ENCODE assay signal across 20 cellular contexts in the genomic region with DNA sequence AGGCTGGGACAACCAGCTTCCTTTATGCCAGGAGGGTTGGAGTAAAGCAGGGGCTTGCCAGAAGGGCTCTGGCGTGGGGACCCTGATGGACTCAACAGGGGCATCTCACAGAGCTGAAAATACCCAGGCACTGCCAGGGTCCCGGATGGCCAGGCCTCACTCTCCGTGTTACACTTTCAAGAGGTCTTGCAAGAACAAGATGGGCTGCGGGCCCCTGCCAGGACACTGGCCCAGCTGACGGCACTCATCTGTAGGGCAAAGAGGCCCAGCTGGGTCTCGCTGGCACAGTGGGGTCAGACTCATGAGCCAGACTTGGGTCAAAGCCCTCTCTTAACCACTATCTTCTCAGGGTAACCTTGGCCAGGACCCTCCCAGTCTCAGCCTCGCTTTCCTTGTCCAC.
DNase-seq lines count a peak whose midpoint lies in the region; ATAC-seq and TF ChIP-seq lines count a peak whose summit lies in the region.
"Had no signal": no experiment of that assay in that cellular context is flagged by ENCODE, and none has a peak within 500 bp of the region (broad histone marks: within the 10 kb centered on the region; RNA-seq: fewer than 3 reads in every experiment).

No MANE protein-coding gene starts in this region.

- CTCF ChIA-PET in naive thymus-derived CD4-positive, alpha-beta T cell (lab: Charles Lee): interaction anchor here (1.0 to 2.0 kb wide), 4 partner anchors 13 to 88 kb away, joined by 3 to 10 read pairs (median 5); no protein-coding TSS in a partner anchor

- no peaks in the 10 kb centered on the region for H3K36me3 ChIP-seq in RWPE2 (ENCODE audit: low read depth)
- no peaks in the 10 kb centered on the region for H3K36me3 ChIP-seq in esophagus (ENCODE audit: control insufficient read depth in 2 of 2, insufficient read depth in 2 of 2, low read length in 1 of 2)
- peaks cover 0 to 8% (median 0%) of the 10 kb centered on the region in 3 experiments for H3K36me3 ChIP-seq in naive thymus-derived CD4-positive, alpha-beta T cell (ENCODE audit: control insufficient read depth in 2 of 3, insufficient read depth in 3 of 3, low read length in 3 of 3)
- no peaks in the 10 kb centered on the region for H3K36me3 ChIP-seq in thyroid gland
- H3K36me3 ChIP-seq: BE2C, brain microvascular endothelial cell, HAP-1, thoracic aorta had no signal

- no peaks in the 10 kb centered on the region for H3K27me3 Mint-ChIP-seq in naive thymus-derived CD4-positive, alpha-beta T cell
- H3K27me3 Mint-ChIP-seq: activated naive CD8-positive, alpha-beta T cell treated with anti-CD3 and anti-CD28 coated beads for 36 hours; naive thymus-derived CD8-positive, alpha-beta T cell had no signal

- peak overlapping the region in 5 of 9 donors; percentile 11 to 97 (median 53) for H3K27ac Mint-ChIP-seq in naive thymus-derived CD4-positive, alpha-beta T cell
- H3K27ac Mint-ChIP-seq: activated naive CD8-positive, alpha-beta T cell treated with anti-CD3 and anti-CD28 coated beads for 36 hours; activated T-cell treated with anti-CD3 and anti-CD28 coated beads, Interleukin-2, amount 50 U/mL, for 72 hours had no signal

- peaks cover 0 to 14% (median 4%) of the 10 kb centered on the region in 5 donors for H3K36me3 Mint-ChIP-seq in naive thymus-derived CD4-positive, alpha-beta T cell
- H3K36me3 Mint-ChIP-seq: activated naive CD8-positive, alpha-beta T cell treated with anti-CD3 and anti-CD28 coated beads for 36 hours; naive thymus-derived CD8-positive, alpha-beta T cell had no signal

- POLR2A ChIA-PET in naive thymus-derived CD4-positive, alpha-beta T cell (lab: Charles Lee): interaction anchor here (0.7 to 7.0 kb wide), 2 partner anchors 21 to 256 kb away, joined by 3 to 74 read pairs; no protein-coding TSS in a partner anchor

- WGBS in esophagus, 2 donors: 76 to 84% methylated on average over 7 of the region's 7 CpGs
- 67 to 71% methylated on average over 6 to 7 of the region's 7 CpGs for WGBS in thyroid gland, 2 donors

- no peak for DNase-seq in RWPE2 (ENCODE audit: low spot score)
- no peak for DNase-seq in naive thymus-derived CD4-positive, alpha-beta T cell
- DNase-seq in thyroid gland: no peak
- DNase-seq in stimulated activated naive CD4-positive, alpha-beta T cell (lab: John Stamatoyannopoulos, UW): no peak
- DNase-seq in NCI-H146 (lab: John Stamatoyannopoulos, UW): no peak
- DNase-seq: activated CD4-positive, alpha-beta T cell treated with anti-CD3 and anti-CD28 coated beads, Interleukin-2, amount 50 U/mL, for 48 hours; activated naive CD8-positive, alpha-beta T cell treated with anti-CD3 and anti-CD28 coated beads for 36 hours; activated T-cell treated with anti-CD3 and anti-CD28 coated beads, Interleukin-2, amount 50 U/mL, for 72 hours; BE2C; brain microvascular endothelial cell; DMS53; hypothalamus; MM.1S; naive thymus-derived CD8-positive, alpha-beta T cell; NCI-H524 had no signal

- no peak overlapping the region for H3K4me3 Mint-ChIP-seq in naive thymus-derived CD4-positive, alpha-beta T cell
- H3K4me3 Mint-ChIP-seq: activated naive CD8-positive, alpha-beta T cell treated with anti-CD3 and anti-CD28 coated beads for 36 hours; activated T-cell treated with anti-CD3 and anti-CD28 coated beads, Interleukin-2, amount 50 U/mL, for 72 hours had no signal

- H3K4me1 Mint-ChIP-seq in naive thymus-derived CD4-positive, alpha-beta T cell: peaks cover 46 to 93% (median 81%) of the 10 kb centered on the region in 7 donors

- no peaks in the 10 kb centered on the region for H3K27me3 ChIP-seq in RWPE2 (ENCODE audit: insufficient read depth, poor library complexity, severe bottlenecking)
- H3K27me3 ChIP-seq in esophagus (ENCODE audit: control insufficient read depth in 1 of 2, insufficient read depth in 2 of 2, low read length in 2 of 2): no peaks in the 10 kb centered on the region
- H3K27me3 ChIP-seq in naive thymus-derived CD4-positive, alpha-beta T cell (ENCODE audit: control insufficient read depth in 2 of 2, insufficient read depth in 2 of 2, low read length in 2 of 2): no peaks in the 10 kb centered on the region
- no peaks in the 10 kb centered on the region for H3K27me3 ChIP-seq in thyroid gland
- H3K27me3 ChIP-seq: BE2C, brain microvascular endothelial cell, left lung had no signal

- H3K4me3 ChIP-seq in RWPE2 (ENCODE audit: severe bottlenecking): no peak overlapping the region
- no peak overlapping the region for H3K4me3 ChIP-seq in esophagus (ENCODE audit: low read depth in 1 of 2, low read length in 2 of 2)
- no peak overlapping the region for H3K4me3 ChIP-seq in naive thymus-derived CD4-positive, alpha-beta T cell (ENCODE audit: low read length)
- H3K4me3 ChIP-seq in thyroid gland (replicated peaks in 1 of 3): no peak overlapping the region
- H3K4me3 ChIP-seq: HAP-1, left lung, thoracic aorta had no signal

- intact Hi-C loops in naive thymus-derived CD4-positive, alpha-beta T cell (cut with micrococcal nuclease): no loop called here
- intact Hi-C loops in thyroid gland (cut with DNase I): no loop called here

- H3K9me3 Mint-ChIP-seq in naive thymus-derived CD4-positive, alpha-beta T cell: peaks cover 0 to 1% (median 0%) of the 10 kb centered on the region in 11 donors
- H3K9me3 Mint-ChIP-seq: activated naive CD8-positive, alpha-beta T cell treated with anti-CD3 and anti-CD28 coated beads for 36 hours; activated T-cell treated with anti-CD3 and anti-CD28 coated beads, Interleukin-2, amount 50 U/mL, for 72 hours; naive thymus-derived CD8-positive, alpha-beta T cell had no signal

- H3K9me3 ChIP-seq in RWPE2 (ENCODE audit: severe bottlenecking) (no peaks in the 10 kb centered on the region), esophagus (ENCODE audit: control insufficient read depth in 2 of 2, insufficient read depth in 1 of 2, low read depth in 1 of 2, low read length in 1 of 2) (no peaks in the 10 kb centered on the region), thyroid gland (no peaks in the 10 kb centered on the region)
- no peaks in the 10 kb centered on the region for H3K9me3 ChIP-seq in naive thymus-derived CD4-positive, alpha-beta T cell (ENCODE audit: control insufficient read depth in 2 of 3, low read length in 3 of 3)
- H3K9me3 ChIP-seq: BE2C, HAP-1, left lung, thoracic aorta had no signal

- ATAC-seq in RWPE2 (ENCODE audit: low read depth) (no peak), HG02885 (IDR thresholded peaks at IDR 0.05; ENCODE audit: poor library complexity, unreplicated experiment) (no peak)
- no peak for ATAC-seq in naive thymus-derived CD4-positive, alpha-beta T cell
- ATAC-seq: activated T-cell treated with anti-CD3 and anti-CD28 coated beads, Interleukin-2, amount 50 U/mL, for 72 hours; left lung; naive thymus-derived CD8-positive, alpha-beta T cell had no signal

- H3K27ac ChIP-seq in RWPE2 (ENCODE audit: poor library complexity, severe bottlenecking) (peak overlapping the region; percentile 44), esophagus (ENCODE audit: low read depth in 2 of 2, low read length in 1 of 2) (peak overlapping the region; percentile 72 to 96), thyroid gland (peak overlapping the region; percentile 76 to 92 (median 77))
- H3K27ac ChIP-seq in naive thymus-derived CD4-positive, alpha-beta T cell (ENCODE audit: low read depth, low read length): no peak overlapping the region
- H3K27ac ChIP-seq: brain microvascular endothelial cell, thoracic aorta had no signal

- no peak for TF ChIP-seq CTCF in RWPE2 (IDR thresholded peaks at IDR 0.05; ENCODE audit: poor library complexity, severe bottlenecking)
- TF ChIP-seq CTCF in thyroid gland (IDR thresholded peaks at IDR 0.05): no peak

- H3K4me1 ChIP-seq in RWPE2 (ENCODE audit: insufficient read depth, poor library complexity, severe bottlenecking): peaks cover 27% of the 10 kb centered on the region
- peaks cover 19 to 61% of the 10 kb centered on the region in 2 donors for H3K4me1 ChIP-seq in esophagus (ENCODE audit: control insufficient read depth in 2 of 2, insufficient read depth in 2 of 2, low read length in 1 of 2)
- H3K4me1 ChIP-seq in naive thymus-derived CD4-positive, alpha-beta T cell (ENCODE audit: control insufficient read depth in 2 of 2, insufficient read depth in 2 of 2, low read length in 2 of 2): peaks cover 69 to 91% of the 10 kb centered on the region in 2 donors
- H3K4me1 ChIP-seq in thyroid gland: peaks cover 51 to 78% of the 10 kb centered on the region in 2 donors
- H3K4me1 ChIP-seq: HAP-1 had no signal

- TF ChIP-seq POLR2A in thyroid gland (IDR thresholded peaks at IDR 0.05): no peak
